Comparison of ENCODE assay signal across 17 cellular contexts in the genomic region with DNA sequence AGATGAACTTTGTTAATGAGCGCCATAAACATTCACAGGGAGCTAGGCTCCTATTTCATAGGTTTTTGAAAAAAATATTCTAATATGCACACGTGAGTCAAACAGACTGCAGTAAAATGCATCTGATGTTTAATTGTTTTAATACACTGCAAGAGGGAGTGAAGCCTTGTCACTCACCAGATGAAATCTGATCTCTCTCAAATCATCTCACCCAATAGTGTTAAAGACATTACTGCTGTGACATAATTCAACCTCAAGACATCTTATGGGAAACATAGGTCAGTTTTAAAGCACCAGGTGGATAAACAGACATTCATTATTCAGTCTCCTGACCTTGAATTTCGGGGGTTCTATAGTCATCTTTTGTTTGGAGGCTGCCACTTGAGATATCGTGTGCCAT.
DNase-seq lines count a peak whose midpoint lies in the region; ATAC-seq, FAIRE-seq and TF ChIP-seq lines count a peak whose summit lies in the region.
"Had no signal": no experiment of that assay in that cellular context is flagged by ENCODE, and none has a peak within 500 bp of the region (broad histone marks: within the 10 kb centered on the region; RNA-seq: fewer than 3 reads in every experiment).

No MANE protein-coding gene starts in this region.

- H3K27me3 ChIP-seq in transverse colon (no peaks in the 10 kb centered on the region), Caco-2 (replicated peaks; ENCODE audit: control insufficient read depth, insufficient read depth, low read length) (no peaks in the 10 kb centered on the region)
- H3K27me3 ChIP-seq: adrenal gland, heart right ventricle, SJCRH30 had no signal

- H3K36me3 ChIP-seq in transverse colon (no peaks in the 10 kb centered on the region), kidney (ENCODE audit: control insufficient read depth in 1 of 2, insufficient read depth in 2 of 2, low read length in 2 of 2) (no peaks in the 10 kb centered on the region), Caco-2 (ENCODE audit: control insufficient read depth, insufficient read depth, low read length) (no peaks in the 10 kb centered on the region)
- H3K36me3 ChIP-seq: adrenal gland, heart right ventricle, SJCRH30 had no signal

- H3K27ac ChIP-seq in transverse colon (no peak overlapping the region), kidney (ENCODE audit: low read depth in 2 of 2, low read length in 2 of 2) (no peak overlapping the region)
- H3K27ac ChIP-seq: adrenal gland, SJCRH30 had no signal

- no peak for FAIRE-seq in kidney (lab: Jason Lieb, UNC)
- FAIRE-seq: GM12891 had no signal

- 78 to 85% methylated on average over 3 to 4 of the region's 4 CpGs for WGBS in transverse colon (ENCODE audit: low coverage in 1 of 2), 2 donors

- H3K9ac ChIP-seq in kidney (ENCODE audit: low read length in 2 of 2) = no peak overlapping the region

- intact Hi-C loops in transverse colon (cut with DNase I; ENCODE audit: low total_unique reads) = no loop called here
- intact Hi-C loops in kidney (cut with DNase I) = no loop called here
- intact Hi-C loops in Caco-2 (cut with micrococcal nuclease; ENCODE audit: unreplicated experiment) = no loop called here

- CTCF ChIA-PET in Caco-2 (lab: Charles Lee) = no interaction called here

- H3K4me1 ChIP-seq in transverse colon = peaks cover 0 to 6% (median 0%) of the 10 kb centered on the region in 4 donors
- no peaks in the 10 kb centered on the region for H3K4me1 ChIP-seq in kidney (ENCODE audit: control insufficient read depth in 1 of 2, insufficient read depth in 1 of 2, low read depth in 1 of 2, low read length in 2 of 2)
- no peaks in the 10 kb centered on the region for H3K4me1 ChIP-seq in Caco-2

- no peaks in the 10 kb centered on the region for H3K27me3 Mint-ChIP-seq in Caco-2 (ENCODE audit: insufficient read depth, unreplicated experiment)

- TF ChIP-seq CTCF in epithelial cell of esophagus (IDR thresholded peaks at IDR 0.05; ENCODE audit: insufficient read depth, low read depth, low read length, missing control alignments) (no peak), transverse colon (IDR thresholded peaks at IDR 0.05) (no peak), kidney (IDR thresholded peaks at IDR 0.05; ENCODE audit: borderline replicate concordance, extremely low read depth, insufficient read depth) (no peak), Caco-2 (IDR thresholded peaks at IDR 0.05; ENCODE audit: insufficient read depth in 1 of 2, low read depth in 1 of 2, low read length in 1 of 2, severe bottlenecking in 1 of 2, unreplicated experiment in 1 of 2) (no peak)

- no peak for ATAC-seq in HG03354 (IDR thresholded peaks at IDR 0.05; ENCODE audit: poor library complexity, severe bottlenecking, unreplicated experiment)
- ATAC-seq: activated CD8-positive, alpha-beta T cell treated with anti-CD3 and anti-CD28 coated beads, Interleukin-2, amount 10 ng/mL, durations not matched to agents 7 days and 5 days; activated T-helper 17 cell treated with anti-CD3 and anti-CD28 coated beads, Interleukin-2, amount 50 U/mL, for 72 hours; esophagus mucosa had no signal

- BruUV-seq in Caco-2 (replicated peaks; lab: Mats Ljungman, UMichigan) = no TSS peak

- H3K27ac Mint-ChIP-seq in Caco-2 (ENCODE audit: unreplicated experiment) = no peak overlapping the region
- H3K27ac Mint-ChIP-seq: activated CD8-positive, alpha-beta T cell treated with anti-CD3 and anti-CD28 coated beads, Interleukin-2, amount 10 ng/mL, durations not matched to agents 7 days and 5 days; activated T-helper 17 cell treated with anti-CD3 and anti-CD28 coated beads, Interleukin-2, amount 50 U/mL, for 72 hours had no signal

- H3K4me3 ChIP-seq in epithelial cell of esophagus (ENCODE audit: low read length) (no peak overlapping the region), transverse colon (no peak overlapping the region), kidney (ENCODE audit: low read length in 2 of 2) (no peak overlapping the region), Caco-2 (ENCODE audit: low read depth, low read length) (no peak overlapping the region)
- H3K4me3 ChIP-seq: adrenal gland, SJCRH30 had no signal

- no peaks in the 10 kb centered on the region for H3K9me3 Mint-ChIP-seq in Caco-2 (ENCODE audit: unreplicated experiment)
- H3K9me3 Mint-ChIP-seq: activated T-helper 17 cell treated with anti-CD3 and anti-CD28 coated beads, Interleukin-2, amount 50 U/mL, for 72 hours had no signal

- TF ChIP-seq EP300 in transverse colon (IDR thresholded peaks at IDR 0.05; ENCODE audit: low read depth) = no peak

- no peaks in the 10 kb centered on the region for H3K36me3 Mint-ChIP-seq in Caco-2 (ENCODE audit: insufficient read depth, unreplicated experiment)

- in situ Hi-C loops in transverse colon (cut with MboI; ENCODE audit: low pct_ligation_motif_present in 1 of 4, low pct_unique_long_range_greater_than_20kb in 1 of 4, low sequenced_read_pairs in 3 of 4) = loop anchor here in 2 of 4 donors (25.0 kb wide), 1 partner anchor 257 kb away; no protein-coding TSS in a partner anchor

- POLR2A ChIA-PET in Caco-2 (lab: Charles Lee) = no interaction called here

- TF ChIP-seq POLR2A in transverse colon (IDR thresholded peaks at IDR 0.05) = no peak

- H3K4me3 Mint-ChIP-seq in Caco-2 (ENCODE audit: unreplicated experiment) = no peak overlapping the region
- H3K4me3 Mint-ChIP-seq: activated CD8-positive, alpha-beta T cell treated with anti-CD3 and anti-CD28 coated beads, Interleukin-2, amount 10 ng/mL, durations not matched to agents 7 days and 5 days; activated T-helper 17 cell treated with anti-CD3 and anti-CD28 coated beads, Interleukin-2, amount 50 U/mL, for 72 hours had no signal

- no peaks in the 10 kb centered on the region for H3K4me1 Mint-ChIP-seq in Caco-2 (ENCODE audit: low read depth, unreplicated experiment)
- H3K4me1 Mint-ChIP-seq: activated T-helper 17 cell treated with anti-CD3 and anti-CD28 coated beads, Interleukin-2, amount 50 U/mL, for 72 hours had no signal

- DNase-seq in DMS 273 (lab: John Stamatoyannopoulos, UW; ENCODE audit: unreplicated experiment) = peak; percentile 57
- peak; percentile 33 for DNase-seq in NCI-H1105 (lab: John Stamatoyannopoulos, UW)
- peak; percentile 4 for DNase-seq in NCI-H510A (lab: John Stamatoyannopoulos, UW)
- peak; percentile 25 for DNase-seq in epithelial cell of esophagus (ENCODE audit: low read depth)
- DNase-seq in transverse colon = no peak
- no peak for DNase-seq in kidney
- DNase-seq in Caco-2 = no peak
- DNase-seq: activated CD8-positive, alpha-beta T cell treated with anti-CD3 and anti-CD28 coated beads, Interleukin-2, amount 10 ng/mL, durations not matched to agents 7 days and 5 days; adrenal gland; heart right ventricle; psoas muscle; stimulated activated CD4-positive, alpha-beta T cell treated with anti-CD3 and anti-CD28 coated beads, Interleukin-15, amount 100 ng/mL, for 24 hours had no signal

- no peaks in the 10 kb centered on the region for H3K9me3 ChIP-seq in transverse colon
- H3K9me3 ChIP-seq in kidney (ENCODE audit: control insufficient read depth in 1 of 2, low read length in 2 of 2) = no peaks in the 10 kb centered on the region
- H3K9me3 ChIP-seq in Caco-2 = no peaks in the 10 kb centered on the region
- H3K9me3 ChIP-seq: adrenal gland, heart right ventricle, psoas muscle, SJCRH30 had no signal

Comparison
In these comparisons a context has a peak if more than half of its experiments do, and no peak if none do; other contexts are left out.
1. DNase-seq: peak in DMS 273 (single experiment), NCI-H1105 (single experiment), NCI-H510A (single experiment) and epithelial cell of esophagus (single experiment); none in transverse colon (single experiment), kidney (single experiment) and Caco-2 (0 of 2).